In the genomic region with DNA sequence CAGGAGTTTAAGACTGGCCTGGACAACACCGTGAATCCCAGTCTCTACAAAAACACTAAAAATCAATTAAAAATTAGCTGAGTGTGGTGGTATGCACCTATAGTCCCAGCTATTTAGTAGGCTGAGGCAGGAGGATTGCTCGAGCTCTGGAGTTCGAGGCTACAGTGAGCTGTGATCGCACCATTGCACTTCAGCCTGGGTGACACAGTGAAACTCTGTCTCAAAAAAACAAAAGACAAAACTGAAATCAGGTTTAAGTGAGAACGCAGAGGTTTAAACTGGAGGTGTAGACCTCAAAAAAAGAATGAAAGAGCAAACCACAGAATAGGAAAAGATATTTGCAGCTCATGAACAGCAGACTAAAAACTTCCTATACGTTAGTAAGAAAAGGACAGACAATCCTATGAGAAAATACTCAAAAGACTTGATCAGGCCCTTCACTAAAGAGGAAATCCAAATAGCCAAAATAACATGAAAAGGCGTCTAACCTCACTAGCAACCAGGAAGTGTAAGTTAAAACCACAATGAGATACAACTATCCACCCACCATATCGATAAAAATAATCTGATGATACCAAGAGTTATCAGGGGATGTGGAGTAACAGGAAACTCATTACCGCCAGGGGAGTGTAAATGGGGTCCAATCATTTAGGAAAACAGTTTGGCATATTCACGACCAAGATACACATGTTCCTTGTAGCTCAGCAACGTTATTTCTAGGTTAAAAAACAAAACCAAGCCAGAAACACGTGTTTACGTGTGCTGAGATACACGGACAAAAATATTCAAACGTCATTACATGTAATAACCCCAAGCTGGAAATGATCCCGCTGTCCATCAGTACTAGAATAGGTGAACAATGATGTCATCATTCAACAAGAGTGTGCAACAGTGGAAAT, we compare ENCODE assay signal across 12 cellular contexts. TPM values are rescaled to one million over a fixed set of nuclear protein-coding genes. Genes with fewer than 3 reads are reported as not detected.
DNase-seq lines count a peak whose midpoint lies in the region; ATAC-seq and TF ChIP-seq lines count a peak whose summit lies in the region.
"Had no signal": no experiment of that assay in that cellular context is flagged by ENCODE, and none has a peak within 500 bp of the region (broad histone marks: within the 10 kb centered on the region; RNA-seq: fewer than 3 reads in every experiment).

No MANE protein-coding gene starts in this region.

- DNase-seq in activated CD8-positive, alpha-beta memory T cell treated with anti-CD3 and anti-CD28 coated beads, Interleukin-2, amount 10 ng/mL, durations not matched to agents 7 days and 5 days = no peak
- no peak for DNase-seq in activated CD8-positive, alpha-beta memory T cell treated with anti-CD3 and anti-CD28 coated beads, Interleukin-2, amount 50 U/mL, for 48 hours
- peak; percentile 27 for DNase-seq in KBM-7
- no peak for DNase-seq in natural killer cell treated with Interleukin-12 subunit alpha and Interleukin-12 subunit beta and Interleukin-15 and Interleukin-18, amount 100 ng/mL, for 72 hours (ENCODE audit: low spot score)
- DNase-seq in SIG-M5 treated with dmso at 0.1 percent for 504 hours (lab: John Stamatoyannopoulos, UW; ENCODE audit: unreplicated experiment) = no peak
- no peak for DNase-seq in breast epithelium (ENCODE audit: low spot score in 2 of 2)
- DNase-seq in Right ventricle myocardium superior = no peak
- DNase-seq: activated B cell treated with CpG ODN at 0.5 μM for 24 hours, foreskin melanocyte had no signal

- no peaks in the 10 kb centered on the region for H3K36me3 ChIP-seq in breast epithelium

- peak overlapping the region; percentile 97 for H3K27ac Mint-ChIP-seq in activated CD8-positive, alpha-beta memory T cell treated with anti-CD3 and anti-CD28 coated beads, Interleukin-2, amount 10 ng/mL, durations not matched to agents 7 days and 5 days
- H3K27ac Mint-ChIP-seq in activated T-helper 17 cell treated with anti-CD3 and anti-CD28 coated beads, Interleukin-2, amount 50 U/mL, for 72 hours = peak overlapping the region; percentile 80
- peak overlapping the region; percentile 86 to 92 for H3K27ac Mint-ChIP-seq in natural killer cell treated with Interleukin-12 subunit alpha and Interleukin-12 subunit beta and Interleukin-15 and Interleukin-18, amount 100 ng/mL, for 72 hours
- H3K27ac Mint-ChIP-seq: activated B cell treated with CpG ODN at 0.5 μM for 24 hours, IgD-negative memory B cell had no signal

- H3K27me3 Mint-ChIP-seq in activated CD8-positive, alpha-beta memory T cell treated with anti-CD3 and anti-CD28 coated beads, Interleukin-2, amount 10 ng/mL, durations not matched to agents 7 days and 5 days = no peaks in the 10 kb centered on the region
- H3K27me3 Mint-ChIP-seq in activated T-helper 17 cell treated with anti-CD3 and anti-CD28 coated beads, Interleukin-2, amount 50 U/mL, for 72 hours = no peaks in the 10 kb centered on the region
- no peaks in the 10 kb centered on the region for H3K27me3 Mint-ChIP-seq in natural killer cell treated with Interleukin-12 subunit alpha and Interleukin-12 subunit beta and Interleukin-15 and Interleukin-18, amount 100 ng/mL, for 72 hours

- H3K27me3 ChIP-seq in breast epithelium = peaks cover 0 to 31% of the 10 kb centered on the region in 2 donors

- in situ Hi-C loops in KBM-7 (cut with MboI; ENCODE audit: low pct_unique_long_range_greater_than_20kb, low sequenced_read_pairs) = no loop called here

- TF ChIP-seq POLR2A in breast epithelium (IDR thresholded peaks at IDR 0.05) = no peak

- no peaks in the 10 kb centered on the region for H3K9me3 ChIP-seq in breast epithelium

- peak; percentile 66 for ATAC-seq in activated CD8-positive, alpha-beta memory T cell treated with anti-CD3 and anti-CD28 coated beads, Interleukin-2, amount 10 ng/mL, durations not matched to agents 7 days and 5 days
- ATAC-seq in activated T-helper 17 cell treated with anti-CD3 and anti-CD28 coated beads, Interleukin-2, amount 50 U/mL, for 72 hours (replicated peaks) = peak; percentile 84
- ATAC-seq in natural killer cell treated with Interleukin-12 subunit alpha and Interleukin-12 subunit beta and Interleukin-15 and Interleukin-18, amount 100 ng/mL, for 72 hours = peak; percentile 76 to 77
- no peak for ATAC-seq in Right ventricle myocardium superior (ENCODE audit: poor library complexity)

- intact Hi-C loops in breast epithelium (cut with DNase I; ENCODE audit: low total_unique reads) = no loop called here
- intact Hi-C loops in Right ventricle myocardium superior (cut with DNase I) = no loop called here

- TF ChIP-seq CTCF in breast epithelium (IDR thresholded peaks at IDR 0.05) = no peak

- CTCF ChIA-PET in activated CD8-positive, alpha-beta memory T cell treated with anti-CD3 and anti-CD28 coated beads, Interleukin-2, amount 10 ng/mL, durations not matched to agents 7 days and 5 days (lab: Charles Lee) = interaction anchor here (0.8 to 1.6 kb wide), 7 partner anchors 10 to 125 kb away, joined by 3 to 11 read pairs (median 3); partner anchors contain the start of gene TNFRSF9

- no peaks in the 10 kb centered on the region for H3K9me3 Mint-ChIP-seq in activated CD8-positive, alpha-beta memory T cell treated with anti-CD3 and anti-CD28 coated beads, Interleukin-2, amount 10 ng/mL, durations not matched to agents 7 days and 5 days (ENCODE audit: low read depth)
- H3K9me3 Mint-ChIP-seq in activated T-helper 17 cell treated with anti-CD3 and anti-CD28 coated beads, Interleukin-2, amount 50 U/mL, for 72 hours = no peaks in the 10 kb centered on the region
- no peaks in the 10 kb centered on the region for H3K9me3 Mint-ChIP-seq in natural killer cell treated with Interleukin-12 subunit alpha and Interleukin-12 subunit beta and Interleukin-15 and Interleukin-18, amount 100 ng/mL, for 72 hours
- H3K9me3 Mint-ChIP-seq: activated B cell treated with CpG ODN at 0.5 μM for 24 hours, IgD-negative memory B cell had no signal

- H3K36me3 Mint-ChIP-seq in activated CD8-positive, alpha-beta memory T cell treated with anti-CD3 and anti-CD28 coated beads, Interleukin-2, amount 10 ng/mL, durations not matched to agents 7 days and 5 days = peaks cover 23% of the 10 kb centered on the region
- peaks cover 95% of the 10 kb centered on the region for H3K36me3 Mint-ChIP-seq in activated T-helper 17 cell treated with anti-CD3 and anti-CD28 coated beads, Interleukin-2, amount 50 U/mL, for 72 hours (ENCODE audit: low read depth)
- peaks cover 22% of the 10 kb centered on the region for H3K36me3 Mint-ChIP-seq in natural killer cell treated with Interleukin-12 subunit alpha and Interleukin-12 subunit beta and Interleukin-15 and Interleukin-18, amount 100 ng/mL, for 72 hours

- no peaks in the 10 kb centered on the region for H3K4me1 ChIP-seq in breast epithelium

- peak overlapping the region; percentile 70 for H3K4me3 Mint-ChIP-seq in activated CD8-positive, alpha-beta memory T cell treated with anti-CD3 and anti-CD28 coated beads, Interleukin-2, amount 10 ng/mL, durations not matched to agents 7 days and 5 days
- peak overlapping the region; percentile 67 for H3K4me3 Mint-ChIP-seq in activated T-helper 17 cell treated with anti-CD3 and anti-CD28 coated beads, Interleukin-2, amount 50 U/mL, for 72 hours
- peak overlapping the region; percentile 76 for H3K4me3 Mint-ChIP-seq in natural killer cell treated with Interleukin-12 subunit alpha and Interleukin-12 subunit beta and Interleukin-15 and Interleukin-18, amount 100 ng/mL, for 72 hours
- H3K4me3 Mint-ChIP-seq: activated B cell treated with CpG ODN at 0.5 μM for 24 hours had no signal

- H3K4me1 Mint-ChIP-seq in activated CD8-positive, alpha-beta memory T cell treated with anti-CD3 and anti-CD28 coated beads, Interleukin-2, amount 10 ng/mL, durations not matched to agents 7 days and 5 days = peaks cover 32% of the 10 kb centered on the region
- peaks cover 19% of the 10 kb centered on the region for H3K4me1 Mint-ChIP-seq in activated T-helper 17 cell treated with anti-CD3 and anti-CD28 coated beads, Interleukin-2, amount 50 U/mL, for 72 hours
- H3K4me1 Mint-ChIP-seq in natural killer cell treated with Interleukin-12 subunit alpha and Interleukin-12 subunit beta and Interleukin-15 and Interleukin-18, amount 100 ng/mL, for 72 hours (ENCODE audit: low read depth in 2 of 2) = peaks cover 54 to 71% of the 10 kb centered on the region in 2 donors

- H3K27ac ChIP-seq in breast epithelium = no peak overlapping the region

- H3K4me3 ChIP-seq in breast epithelium = no peak overlapping the region
- H3K4me3 ChIP-seq: lung had no signal

RNA-seq across cellular contexts. Expression of gene TNFRSF9, which starts 9.8 kb away (rescaled TPM):
- 10 to 100 TPM; 19.2 to 68.1 TPM for total RNA-seq in activated CD8-positive, alpha-beta memory T cell treated with anti-CD3 and anti-CD28 coated beads, Interleukin-2, amount 10 ng/mL, durations not matched to agents 7 days and 5 days
- 10 to 100 TPM; 22.2 to 40.8 TPM for total RNA-seq in activated T-helper 17 cell treated with anti-CD3 and anti-CD28 coated beads, Interleukin-2, amount 50 U/mL, for 72 hours
- total RNA-seq in natural killer cell treated with Interleukin-12 subunit alpha and Interleukin-12 subunit beta and Interleukin-15 and Interleukin-18, amount 100 ng/mL, for 72 hours = 100 to 1,000 TPM; 126 to 462 TPM
- total RNA-seq in breast epithelium = under 1 TPM in 1 of 3 donors, not detected in 2; 0.59 TPM
- not detected for total RNA-seq in Right ventricle myocardium superior

RNA-seq across cellular contexts. Expression of gene PARK7, which starts 30.7 kb away (rescaled TPM):
- 100 to 1,000 TPM; 310 to 434 TPM for total RNA-seq in activated CD8-positive, alpha-beta memory T cell treated with anti-CD3 and anti-CD28 coated beads, Interleukin-2, amount 10 ng/mL, durations not matched to agents 7 days and 5 days
- 100 to 1,000 TPM; 262 to 416 TPM for total RNA-seq in activated T-helper 17 cell treated with anti-CD3 and anti-CD28 coated beads, Interleukin-2, amount 50 U/mL, for 72 hours
- 100 to 1,000 TPM; 417 to 446 TPM for total RNA-seq in natural killer cell treated with Interleukin-12 subunit alpha and Interleukin-12 subunit beta and Interleukin-15 and Interleukin-18, amount 100 ng/mL, for 72 hours
- 100 to 1,000 TPM; 205 to 227 (median 213) TPM for total RNA-seq in breast epithelium
- 361 TPM for total RNA-seq in Right ventricle myocardium superior

Comparison
In these comparisons a context has a peak if more than half of its experiments do, and no peak if none do; other contexts are left out.
1. RNA of gene TNFRSF9, which starts 9.8 kb away (total RNA-seq): 126 to 462 TPM in natural killer cell treated with Interleukin-12 subunit alpha and Interleukin-12 subunit beta and Interleukin-15 and Interleukin-18, amount 100 ng/mL, for 72 hours, 19.2 to 68.1 TPM in activated CD8-positive, alpha-beta memory T cell treated with anti-CD3 and anti-CD28 coated beads, Interleukin-2, amount 10 ng/mL, durations not matched to agents 7 days and 5 days and 22.2 to 40.8 TPM in activated T-helper 17 cell treated with anti-CD3 and anti-CD28 coated beads, Interleukin-2, amount 50 U/mL, for 72 hours; 0.59 TPM in breast epithelium and not detected in Right ventricle myocardium superior (single experiment); every median in the first group is over 10 times any median in the second.
2. Peak in every context shown above with its lines, with median percentiles within 50 percentile points of each other: H3K27ac Mint-ChIP-seq and H3K4me3 Mint-ChIP-seq.